1 cellular context compared by ENCODE assay signal in the genomic region with DNA sequence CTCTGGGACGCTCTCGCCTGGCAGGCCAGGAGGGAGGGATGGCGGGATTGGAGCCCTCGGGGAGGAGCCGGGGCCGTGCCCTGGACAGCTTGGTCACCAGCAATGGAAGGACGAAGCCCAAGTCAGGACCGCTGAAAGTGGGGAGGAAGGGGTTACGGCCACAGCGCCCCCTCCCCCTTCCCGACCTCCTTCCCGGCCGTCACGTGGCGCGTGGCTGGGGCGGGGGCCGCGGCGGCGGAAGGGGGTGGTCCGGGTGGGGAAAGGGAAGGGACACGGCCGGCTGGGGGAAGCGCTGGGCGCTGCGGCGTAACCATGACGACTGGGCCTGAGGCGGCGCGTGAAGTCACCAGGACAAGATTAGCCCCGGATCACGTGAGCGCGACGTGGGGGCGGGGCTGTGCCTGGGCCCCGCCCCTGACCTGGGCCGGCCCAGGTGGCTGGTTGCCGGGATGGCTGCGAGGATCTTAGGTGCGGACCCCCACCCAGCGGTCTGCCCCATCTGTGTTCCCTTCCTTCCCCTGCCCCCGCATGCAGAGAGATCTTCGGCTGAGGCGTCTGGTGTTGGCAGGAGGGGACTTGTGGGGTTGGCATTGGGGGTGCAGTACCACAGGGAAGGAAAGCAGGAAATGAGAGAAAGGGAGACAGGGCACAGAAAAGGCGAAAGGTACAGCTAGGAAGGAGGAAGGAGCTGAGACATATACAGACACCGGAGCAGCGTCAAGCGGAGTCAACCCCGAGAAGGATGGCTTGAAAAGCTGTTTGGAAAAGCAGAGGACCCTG.
TF ChIP-seq lines count a peak whose summit lies in the region.

No MANE protein-coding gene starts in this region.

TF ChIP-seq in HepG2, 621 proteins besides CTCF, POLR2A, EP300 and RAD21 (continued from another document and continues in another):
- TF ChIP-seq SPEN (CRISPR knock-in tag; IDR thresholded peaks at IDR 0.05; ENCODE audit: low read depth), result 0 out of 2 replicates have a peak, but pooled peaks have one; percentile 47
- peak; percentile 43 for TF ChIP-seq ZFY (CRISPR knock-in tag; IDR thresholded peaks at IDR 0.05)
- TF ChIP-seq DMAP1 (CRISPR knock-in tag; IDR thresholded peaks at IDR 0.05), result peak; percentile 39; the same call in 1 of the 2 replicates
- TF ChIP-seq, protein P1, sequence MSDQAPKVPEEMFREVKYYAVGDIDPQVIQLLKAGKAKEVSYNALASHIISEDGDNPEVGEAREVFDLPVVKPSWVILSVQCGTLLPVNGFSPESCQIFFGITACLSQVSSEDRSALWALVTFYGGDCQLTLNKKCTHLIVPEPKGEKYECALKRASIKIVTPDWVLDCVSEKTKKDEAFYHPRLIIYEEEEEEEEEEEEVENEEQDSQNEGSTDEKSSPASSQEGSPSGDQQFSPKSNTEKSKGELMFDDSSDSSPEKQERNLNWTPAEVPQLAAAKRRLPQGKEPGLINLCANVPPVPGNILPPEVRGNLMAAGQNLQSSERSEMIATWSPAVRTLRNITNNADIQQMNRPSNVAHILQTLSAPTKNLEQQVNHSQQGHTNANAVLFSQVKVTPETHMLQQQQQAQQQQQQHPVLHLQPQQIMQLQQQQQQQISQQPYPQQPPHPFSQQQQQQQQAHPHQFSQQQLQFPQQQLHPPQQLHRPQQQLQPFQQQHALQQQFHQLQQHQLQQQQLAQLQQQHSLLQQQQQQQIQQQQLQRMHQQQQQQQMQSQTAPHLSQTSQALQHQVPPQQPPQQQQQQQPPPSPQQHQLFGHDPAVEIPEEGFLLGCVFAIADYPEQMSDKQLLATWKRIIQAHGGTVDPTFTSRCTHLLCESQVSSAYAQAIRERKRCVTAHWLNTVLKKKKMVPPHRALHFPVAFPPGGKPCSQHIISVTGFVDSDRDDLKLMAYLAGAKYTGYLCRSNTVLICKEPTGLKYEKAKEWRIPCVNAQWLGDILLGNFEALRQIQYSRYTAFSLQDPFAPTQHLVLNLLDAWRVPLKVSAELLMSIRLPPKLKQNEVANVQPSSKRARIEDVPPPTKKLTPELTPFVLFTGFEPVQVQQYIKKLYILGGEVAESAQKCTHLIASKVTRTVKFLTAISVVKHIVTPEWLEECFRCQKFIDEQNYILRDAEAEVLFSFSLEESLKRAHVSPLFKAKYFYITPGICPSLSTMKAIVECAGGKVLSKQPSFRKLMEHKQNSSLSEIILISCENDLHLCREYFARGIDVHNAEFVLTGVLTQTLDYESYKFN (CRISPR knock-in tag; conservative IDR thresholded peaks at IDR 0.05), result peak; percentile 54
- peak; percentile 54; the same call in 1 of the 2 replicates for TF ChIP-seq ZNF430 (CRISPR knock-in tag; IDR thresholded peaks at IDR 0.05)
- 0 out of 2 replicates have a peak, but pooled peaks have one; percentile 39 for TF ChIP-seq ZNF709 (CRISPR knock-in tag; IDR thresholded peaks at IDR 0.05)
- TF ChIP-seq, protein P2, sequence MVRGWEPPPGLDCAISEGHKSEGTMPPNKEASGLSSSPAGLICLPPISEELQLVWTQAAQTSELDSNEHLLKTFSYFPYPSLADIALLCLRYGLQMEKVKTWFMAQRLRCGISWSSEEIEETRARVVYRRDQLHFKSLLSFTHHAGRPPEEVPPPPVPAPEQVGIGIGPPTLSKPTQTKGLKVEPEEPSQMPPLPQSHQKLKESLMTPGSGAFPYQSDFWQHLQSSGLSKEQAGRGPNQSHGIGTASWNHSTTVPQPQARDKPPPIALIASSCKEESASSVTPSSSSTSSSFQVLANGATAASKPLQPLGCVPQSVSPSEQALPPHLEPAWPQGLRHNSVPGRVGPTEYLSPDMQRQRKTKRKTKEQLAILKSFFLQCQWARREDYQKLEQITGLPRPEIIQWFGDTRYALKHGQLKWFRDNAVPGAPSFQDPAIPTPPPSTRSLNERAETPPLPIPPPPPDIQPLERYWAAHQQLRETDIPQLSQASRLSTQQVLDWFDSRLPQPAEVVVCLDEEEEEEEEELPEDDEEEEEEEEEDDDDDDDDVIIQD (CRISPR knock-in tag; IDR thresholded peaks at IDR 0.05; ENCODE audit: low read depth), result no peak
- TF ChIP-seq ARID4A (CRISPR knock-in tag; IDR thresholded peaks at IDR 0.05; ENCODE audit: borderline replicate concordance), result peak; percentile 73
- TF ChIP-seq ZNF317 (CRISPR knock-in tag; IDR thresholded peaks at IDR 0.05), result 0 out of 2 replicates have a peak, but pooled peaks have one; percentile 53
- no peak for TF ChIP-seq ZSCAN29 (CRISPR knock-in tag; conservative IDR thresholded peaks at IDR 0.05)
- peak; percentile 64; the same call in 1 of the 2 replicates for TF ChIP-seq THAP11 (CRISPR knock-in tag; IDR thresholded peaks at IDR 0.05)
- TF ChIP-seq, protein P3, sequence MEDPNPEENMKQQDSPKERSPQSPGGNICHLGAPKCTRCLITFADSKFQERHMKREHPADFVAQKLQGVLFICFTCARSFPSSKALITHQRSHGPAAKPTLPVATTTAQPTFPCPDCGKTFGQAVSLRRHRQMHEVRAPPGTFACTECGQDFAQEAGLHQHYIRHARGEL (CRISPR knock-in tag; IDR thresholded peaks at IDR 0.05), result 0 out of 2 replicates have a peak, but pooled peaks have one; percentile 66
- TF ChIP-seq ZNF143 (CRISPR knock-in tag; IDR thresholded peaks at IDR 0.05), result 0 out of 2 replicates have a peak, but pooled peaks have one; percentile 48
- TF ChIP-seq ARNTL (CRISPR knock-in tag; IDR thresholded peaks at IDR 0.05), result peak; percentile 82; the same call in 1 of the 2 replicates
- TF ChIP-seq PITX1 (CRISPR knock-in tag; IDR thresholded peaks at IDR 0.05), result peak; percentile 20; the same call in 1 of the 2 replicates
- no peak for TF ChIP-seq MIER2 (CRISPR knock-in tag; IDR thresholded peaks at IDR 0.05)
- peak; percentile 62 for TF ChIP-seq HOXA5 (CRISPR knock-in tag; IDR thresholded peaks at IDR 0.05)
- TF ChIP-seq, protein P4, sequence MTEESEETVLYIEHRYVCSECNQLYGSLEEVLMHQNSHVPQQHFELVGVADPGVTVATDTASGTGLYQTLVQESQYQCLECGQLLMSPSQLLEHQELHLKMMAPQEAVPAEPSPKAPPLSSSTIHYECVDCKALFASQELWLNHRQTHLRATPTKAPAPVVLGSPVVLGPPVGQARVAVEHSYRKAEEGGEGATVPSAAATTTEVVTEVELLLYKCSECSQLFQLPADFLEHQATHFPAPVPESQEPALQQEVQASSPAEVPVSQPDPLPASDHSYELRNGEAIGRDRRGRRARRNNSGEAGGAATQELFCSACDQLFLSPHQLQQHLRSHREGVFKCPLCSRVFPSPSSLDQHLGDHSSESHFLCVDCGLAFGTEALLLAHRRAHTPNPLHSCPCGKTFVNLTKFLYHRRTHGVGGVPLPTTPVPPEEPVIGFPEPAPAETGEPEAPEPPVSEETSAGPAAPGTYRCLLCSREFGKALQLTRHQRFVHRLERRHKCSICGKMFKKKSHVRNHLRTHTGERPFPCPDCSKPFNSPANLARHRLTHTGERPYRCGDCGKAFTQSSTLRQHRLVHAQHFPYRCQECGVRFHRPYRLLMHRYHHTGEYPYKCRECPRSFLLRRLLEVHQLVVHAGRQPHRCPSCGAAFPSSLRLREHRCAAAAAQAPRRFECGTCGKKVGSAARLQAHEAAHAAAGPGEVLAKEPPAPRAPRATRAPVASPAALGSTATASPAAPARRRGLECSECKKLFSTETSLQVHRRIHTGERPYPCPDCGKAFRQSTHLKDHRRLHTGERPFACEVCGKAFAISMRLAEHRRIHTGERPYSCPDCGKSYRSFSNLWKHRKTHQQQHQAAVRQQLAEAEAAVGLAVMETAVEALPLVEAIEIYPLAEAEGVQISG (CRISPR knock-in tag; IDR thresholded peaks at IDR 0.05), result peak; percentile 68; the same call in 1 of the 2 replicates
- TF ChIP-seq, protein P5, sequence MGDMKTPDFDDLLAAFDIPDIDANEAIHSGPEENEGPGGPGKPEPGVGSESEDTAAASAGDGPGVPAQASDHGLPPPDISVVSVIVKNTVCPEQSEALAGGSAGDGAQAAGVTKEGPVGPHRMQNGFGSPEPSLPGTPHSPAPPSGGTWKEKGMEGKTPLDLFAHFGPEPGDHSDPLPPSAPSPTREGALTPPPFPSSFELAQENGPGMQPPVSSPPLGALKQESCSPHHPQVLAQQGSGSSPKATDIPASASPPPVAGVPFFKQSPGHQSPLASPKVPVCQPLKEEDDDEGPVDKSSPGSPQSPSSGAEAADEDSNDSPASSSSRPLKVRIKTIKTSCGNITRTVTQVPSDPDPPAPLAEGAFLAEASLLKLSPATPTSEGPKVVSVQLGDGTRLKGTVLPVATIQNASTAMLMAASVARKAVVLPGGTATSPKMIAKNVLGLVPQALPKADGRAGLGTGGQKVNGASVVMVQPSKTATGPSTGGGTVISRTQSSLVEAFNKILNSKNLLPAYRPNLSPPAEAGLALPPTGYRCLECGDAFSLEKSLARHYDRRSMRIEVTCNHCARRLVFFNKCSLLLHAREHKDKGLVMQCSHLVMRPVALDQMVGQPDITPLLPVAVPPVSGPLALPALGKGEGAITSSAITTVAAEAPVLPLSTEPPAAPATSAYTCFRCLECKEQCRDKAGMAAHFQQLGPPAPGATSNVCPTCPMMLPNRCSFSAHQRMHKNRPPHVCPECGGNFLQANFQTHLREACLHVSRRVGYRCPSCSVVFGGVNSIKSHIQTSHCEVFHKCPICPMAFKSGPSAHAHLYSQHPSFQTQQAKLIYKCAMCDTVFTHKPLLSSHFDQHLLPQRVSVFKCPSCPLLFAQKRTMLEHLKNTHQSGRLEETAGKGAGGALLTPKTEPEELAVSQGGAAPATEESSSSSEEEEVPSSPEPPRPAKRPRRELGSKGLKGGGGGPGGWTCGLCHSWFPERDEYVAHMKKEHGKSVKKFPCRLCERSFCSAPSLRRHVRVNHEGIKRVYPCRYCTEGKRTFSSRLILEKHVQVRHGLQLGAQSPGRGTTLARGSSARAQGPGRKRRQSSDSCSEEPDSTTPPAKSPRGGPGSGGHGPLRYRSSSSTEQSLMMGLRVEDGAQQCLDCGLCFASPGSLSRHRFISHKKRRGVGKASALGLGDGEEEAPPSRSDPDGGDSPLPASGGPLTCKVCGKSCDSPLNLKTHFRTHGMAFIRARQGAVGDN (CRISPR knock-in tag; IDR thresholded peaks at IDR 0.05), result peak; percentile 69
- peak; percentile 96 for TF ChIP-seq ZNF652 (CRISPR knock-in tag; IDR thresholded peaks at IDR 0.05; ENCODE audit: borderline replicate concordance, low read depth)
- no peak for TF ChIP-seq SP1 (IDR thresholded peaks at IDR 0.05)
- TF ChIP-seq SP1 (CRISPR knock-in tag; IDR thresholded peaks at IDR 0.05), result peak; percentile 58; the same call in 1 of the 2 replicates
- TF ChIP-seq ZNF224 (CRISPR knock-in tag; IDR thresholded peaks at IDR 0.05), result 0 out of 2 replicates have a peak, but pooled peaks have one; percentile 33
- 0 out of 2 replicates have a peak, but pooled peaks have one; percentile 65 for TF ChIP-seq FOXC1 (CRISPR knock-in tag; IDR thresholded peaks at IDR 0.05; ENCODE audit: borderline replicate concordance)
- TF ChIP-seq STAT6 (CRISPR knock-in tag; IDR thresholded peaks at IDR 0.05; ENCODE audit: borderline replicate concordance), result 0 out of 2 replicates have a peak, but pooled peaks have one; percentile 33
- TF ChIP-seq MEIS1 (CRISPR knock-in tag; IDR thresholded peaks at IDR 0.05; ENCODE audit: borderline replicate concordance), result 0 out of 2 replicates have a peak, but pooled peaks have one; percentile 44
- TF ChIP-seq ZSCAN21 (CRISPR knock-in tag; IDR thresholded peaks at IDR 0.05; ENCODE audit: borderline replicate concordance), result no peak
- no peak for TF ChIP-seq RFXANK (CRISPR knock-in tag; IDR thresholded peaks at IDR 0.05)
- TF ChIP-seq, protein P6, sequence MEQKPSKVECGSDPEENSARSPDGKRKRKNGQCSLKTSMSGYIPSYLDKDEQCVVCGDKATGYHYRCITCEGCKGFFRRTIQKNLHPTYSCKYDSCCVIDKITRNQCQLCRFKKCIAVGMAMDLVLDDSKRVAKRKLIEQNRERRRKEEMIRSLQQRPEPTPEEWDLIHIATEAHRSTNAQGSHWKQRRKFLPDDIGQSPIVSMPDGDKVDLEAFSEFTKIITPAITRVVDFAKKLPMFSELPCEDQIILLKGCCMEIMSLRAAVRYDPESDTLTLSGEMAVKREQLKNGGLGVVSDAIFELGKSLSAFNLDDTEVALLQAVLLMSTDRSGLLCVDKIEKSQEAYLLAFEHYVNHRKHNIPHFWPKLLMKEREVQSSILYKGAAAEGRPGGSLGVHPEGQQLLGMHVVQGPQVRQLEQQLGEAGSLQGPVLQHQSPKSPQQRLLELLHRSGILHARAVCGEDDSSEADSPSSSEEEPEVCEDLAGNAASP (CRISPR knock-in tag; IDR thresholded peaks at IDR 0.05; ENCODE audit: borderline replicate concordance), result peak; percentile 39; the same call in 1 of the 2 replicates
- peak; percentile 29; the same call in 1 of the 2 replicates for TF ChIP-seq ZNF780A (CRISPR knock-in tag; IDR thresholded peaks at IDR 0.05)
